ENCODE assay signal across 27 cellular contexts in the genomic region with DNA sequence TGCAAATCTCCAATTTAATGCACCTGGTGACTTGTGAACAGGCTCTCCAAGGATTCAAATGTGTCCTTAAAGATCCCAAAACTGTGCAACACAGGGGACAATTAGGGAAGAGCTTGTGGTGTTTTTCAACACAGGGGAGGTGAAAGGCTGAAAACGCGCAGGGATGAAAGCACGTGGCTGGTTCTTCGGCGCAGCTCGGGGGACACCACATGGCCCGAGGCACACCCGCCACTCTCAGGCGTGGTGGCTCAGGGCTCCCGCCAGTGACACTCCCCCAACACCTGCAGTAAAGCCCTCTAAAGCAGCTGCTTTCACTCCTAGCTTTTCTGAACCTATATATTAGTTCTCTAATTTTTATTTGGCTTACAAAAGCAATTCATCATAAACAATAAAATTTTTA.
"Had no signal": no experiment of that assay in that cellular context is flagged by ENCODE, and none has a peak within 500 bp of the region (broad histone marks: within the 10 kb centered on the region; RNA-seq: fewer than 3 reads in every experiment).

No MANE protein-coding gene starts in this region.

- H3K4me3 ChIP-seq: neural progenitor cell, ovary, psoas muscle, right lobe of liver, sigmoid colon, suprapubic skin, testis, tibial artery, transverse colon, upper lobe of right lung, vagina had no signal

- H3K4me1 ChIP-seq: neural progenitor cell, parathyroid adenoma, psoas muscle, right lobe of liver, sigmoid colon, suprapubic skin, testis, tibial artery, transverse colon, upper lobe of right lung, vagina had no signal

- DNase-seq: natural killer cell; occipital lobe; ovary; posterior cingulate gyrus; psoas muscle; right cardiac atrium; right lobe of liver; sigmoid colon; small intestine; stimulated activated CD4-positive, alpha-beta T cell treated with anti-CD3 and anti-CD28 coated beads, Interleukin-12 subunit alpha, Interleukin-12 subunit beta, amount 100 ng/mL, for 4 hours; stimulated activated CD4-positive, alpha-beta T cell treated with anti-CD3 and anti-CD28 coated beads, Interleukin-1b, Interleukin-23, amount 100 ng/mL, for 48 hours; stimulated activated CD4-positive, alpha-beta T cell treated with anti-CD3 and anti-CD28 coated beads, Interleukin-4, amount 100 ng/mL, for 1 hour; stimulated activated CD4-positive, alpha-beta T cell treated with anti-CD3 and anti-CD28 coated beads, Interleukin-4, amount 100 ng/mL, for 4 hours; stimulated activated CD8-positive, alpha-beta memory T cell treated with anti-CD3 and anti-CD28 coated beads, Interleukin-4, amount 100 ng/mL, for 48 hours; stimulated activated naive CD4-positive, alpha-beta T cell; stimulated activated naive CD8-positive, alpha-beta T cell treated with anti-CD3 and anti-CD28 coated beads, Interleukin-15, amount 100 ng/mL, for 72 hours; stimulated activated naive CD8-positive, alpha-beta T cell treated with anti-CD3 and anti-CD28 coated beads, Interleukin-15, Interleukin-2, amounts not matched to agents 100 U/mL and 50 U/mL, for 24 hours; substantia nigra; testis; tibial artery; transverse colon; upper lobe of right lung had no signal

- H3K36me3 ChIP-seq: neural progenitor cell, ovary, right lobe of liver, sigmoid colon, suprapubic skin, tibial artery, transverse colon, upper lobe of right lung, vagina had no signal

- H3K27ac ChIP-seq: neural progenitor cell, ovary, parathyroid adenoma, psoas muscle, right lobe of liver, sigmoid colon, suprapubic skin, testis, tibial artery, transverse colon, upper lobe of right lung, vagina had no signal

- H3K27me3 ChIP-seq: neural progenitor cell, ovary, right lobe of liver, sigmoid colon, suprapubic skin, testis, tibial artery, transverse colon, upper lobe of right lung, vagina had no signal

- ATAC-seq: natural killer cell; psoas muscle; right cardiac atrium; stimulated activated memory B cell treated with anti-CD40 and anti-IgM and Interleukin-4, amounts not matched to agents 10 μg/mL and 1 μg/mL and 100 μg/mL, for 72 hours; stimulated activated naive CD8-positive, alpha-beta T cell treated with anti-CD3 and anti-CD28 coated beads, Interleukin-15, amount 100 ng/mL, for 72 hours; stimulated activated naive CD8-positive, alpha-beta T cell treated with anti-CD3 and anti-CD28 coated beads, Interleukin-15, Interleukin-2, amounts not matched to agents 100 U/mL and 50 U/mL, for 24 hours; upper lobe of right lung had no signal

- H3K9me3 ChIP-seq: ovary, right lobe of liver, suprapubic skin, testis, transverse colon, upper lobe of right lung, vagina had no signal
